ENCODE assay signal across 2 cellular contexts in the genomic region with DNA sequence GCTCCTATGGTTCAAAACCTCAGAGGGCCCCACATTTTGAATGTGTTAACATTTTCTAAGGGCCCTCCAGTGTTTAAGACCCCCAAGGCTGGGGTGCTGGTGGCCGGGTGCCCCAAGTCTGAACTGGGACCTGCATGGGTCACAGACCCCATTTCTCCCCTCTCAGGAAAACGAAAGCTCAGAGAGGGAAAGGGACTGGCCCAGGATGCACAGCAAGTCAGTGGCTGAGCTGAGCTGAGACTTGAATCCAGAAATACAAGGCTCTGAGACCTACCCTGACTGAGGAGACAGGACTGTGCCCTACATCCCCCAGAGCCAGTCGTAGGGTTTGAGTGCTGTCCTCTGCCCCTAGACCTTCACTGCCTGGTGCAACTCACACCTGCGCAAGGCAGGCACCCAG.
TF ChIP-seq lines count a peak whose summit lies in the region.

No MANE protein-coding gene starts in this region.

TF ChIP-seq in A549, 52 proteins besides CTCF, POLR2A, EP300 and RAD21:
- TF ChIP-seq ZFP36 (IDR thresholded peaks at IDR 0.05; ENCODE audit: borderline replicate concordance, partially characterized antibody) (peak; percentile 58), FOSL2 (IDR thresholded peaks at IDR 0.05) (no peak), FOSL2 (CRISPR knock-in tag; IDR thresholded peaks at IDR 0.05) (no peak), RFX5 (IDR thresholded peaks at IDR 0.05) (no peak), HDAC2 (IDR thresholded peaks at IDR 0.05) (no peak), MYC (IDR thresholded peaks at IDR 0.05; ENCODE audit: borderline replicate concordance, low read length) (no peak), KDM5A (IDR thresholded peaks at IDR 0.05) (no peak), HOXB5 (CRISPR knock-in tag; IDR thresholded peaks at IDR 0.05) (no peak)
- TF ChIP-seq, protein P1, sequence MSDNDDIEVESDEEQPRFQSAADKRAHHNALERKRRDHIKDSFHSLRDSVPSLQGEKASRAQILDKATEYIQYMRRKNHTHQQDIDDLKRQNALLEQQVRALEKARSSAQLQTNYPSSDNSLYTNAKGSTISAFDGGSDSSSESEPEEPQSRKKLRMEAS (IDR thresholded peaks at IDR 0.05), result no peak
- TF ChIP-seq, protein P2, sequence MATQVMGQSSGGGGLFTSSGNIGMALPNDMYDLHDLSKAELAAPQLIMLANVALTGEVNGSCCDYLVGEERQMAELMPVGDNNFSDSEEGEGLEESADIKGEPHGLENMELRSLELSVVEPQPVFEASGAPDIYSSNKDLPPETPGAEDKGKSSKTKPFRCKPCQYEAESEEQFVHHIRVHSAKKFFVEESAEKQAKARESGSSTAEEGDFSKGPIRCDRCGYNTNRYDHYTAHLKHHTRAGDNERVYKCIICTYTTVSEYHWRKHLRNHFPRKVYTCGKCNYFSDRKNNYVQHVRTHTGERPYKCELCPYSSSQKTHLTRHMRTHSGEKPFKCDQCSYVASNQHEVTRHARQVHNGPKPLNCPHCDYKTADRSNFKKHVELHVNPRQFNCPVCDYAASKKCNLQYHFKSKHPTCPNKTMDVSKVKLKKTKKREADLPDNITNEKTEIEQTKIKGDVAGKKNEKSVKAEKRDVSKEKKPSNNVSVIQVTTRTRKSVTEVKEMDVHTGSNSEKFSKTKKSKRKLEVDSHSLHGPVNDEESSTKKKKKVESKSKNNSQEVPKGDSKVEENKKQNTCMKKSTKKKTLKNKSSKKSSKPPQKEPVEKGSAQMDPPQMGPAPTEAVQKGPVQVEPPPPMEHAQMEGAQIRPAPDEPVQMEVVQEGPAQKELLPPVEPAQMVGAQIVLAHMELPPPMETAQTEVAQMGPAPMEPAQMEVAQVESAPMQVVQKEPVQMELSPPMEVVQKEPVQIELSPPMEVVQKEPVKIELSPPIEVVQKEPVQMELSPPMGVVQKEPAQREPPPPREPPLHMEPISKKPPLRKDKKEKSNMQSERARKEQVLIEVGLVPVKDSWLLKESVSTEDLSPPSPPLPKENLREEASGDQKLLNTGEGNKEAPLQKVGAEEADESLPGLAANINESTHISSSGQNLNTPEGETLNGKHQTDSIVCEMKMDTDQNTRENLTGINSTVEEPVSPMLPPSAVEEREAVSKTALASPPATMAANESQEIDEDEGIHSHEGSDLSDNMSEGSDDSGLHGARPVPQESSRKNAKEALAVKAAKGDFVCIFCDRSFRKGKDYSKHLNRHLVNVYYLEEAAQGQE (IDR thresholded peaks at IDR 0.05), result no peak

TF ChIP-seq in K562, 482 proteins besides CTCF, POLR2A, EP300 and RAD21:
- TF ChIP-seq MAFF (IDR thresholded peaks at IDR 0.05; ENCODE audit: low read length), result no peak
- TF ChIP-seq ZNF23 (CRISPR knock-in tag; IDR thresholded peaks at IDR 0.05), result no peak
- TF ChIP-seq POLR3G (IDR thresholded peaks at IDR 0.05; ENCODE audit: extremely low read depth, insufficient read length, insufficient replicate concordance), result no peak
- TF ChIP-seq TCF7 (IDR thresholded peaks at IDR 0.05; ENCODE audit: borderline replicate concordance), result no peak
- no peak for TF ChIP-seq PHB2 (IDR thresholded peaks at IDR 0.05; ENCODE audit: low read depth)
- TF ChIP-seq, protein P3, sequence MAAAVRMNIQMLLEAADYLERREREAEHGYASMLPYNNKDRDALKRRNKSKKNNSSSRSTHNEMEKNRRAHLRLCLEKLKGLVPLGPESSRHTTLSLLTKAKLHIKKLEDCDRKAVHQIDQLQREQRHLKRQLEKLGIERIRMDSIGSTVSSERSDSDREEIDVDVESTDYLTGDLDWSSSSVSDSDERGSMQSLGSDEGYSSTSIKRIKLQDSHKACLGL (CRISPR knock-in tag; IDR thresholded peaks at IDR 0.05; ENCODE audit: borderline replicate concordance, poor library complexity, severe bottlenecking), result no peak
- TF ChIP-seq GATAD2A (IDR thresholded peaks at IDR 0.05), result no peak
- no peak for TF ChIP-seq PHTF2 (CRISPR knock-in tag; IDR thresholded peaks at IDR 0.05)
- TF ChIP-seq, protein P4, sequence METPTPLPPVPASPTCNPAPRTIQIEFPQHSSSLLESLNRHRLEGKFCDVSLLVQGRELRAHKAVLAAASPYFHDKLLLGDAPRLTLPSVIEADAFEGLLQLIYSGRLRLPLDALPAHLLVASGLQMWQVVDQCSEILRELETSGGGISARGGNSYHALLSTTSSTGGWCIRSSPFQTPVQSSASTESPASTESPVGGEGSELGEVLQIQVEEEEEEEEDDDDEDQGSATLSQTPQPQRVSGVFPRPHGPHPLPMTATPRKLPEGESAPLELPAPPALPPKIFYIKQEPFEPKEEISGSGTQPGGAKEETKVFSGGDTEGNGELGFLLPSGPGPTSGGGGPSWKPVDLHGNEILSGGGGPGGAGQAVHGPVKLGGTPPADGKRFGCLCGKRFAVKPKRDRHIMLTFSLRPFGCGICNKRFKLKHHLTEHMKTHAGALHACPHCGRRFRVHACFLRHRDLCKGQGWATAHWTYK (CRISPR knock-in tag; IDR thresholded peaks at IDR 0.05), result no peak
- TF ChIP-seq ERF (CRISPR knock-in tag; IDR thresholded peaks at IDR 0.05), result no peak
- TF ChIP-seq, protein P5, sequence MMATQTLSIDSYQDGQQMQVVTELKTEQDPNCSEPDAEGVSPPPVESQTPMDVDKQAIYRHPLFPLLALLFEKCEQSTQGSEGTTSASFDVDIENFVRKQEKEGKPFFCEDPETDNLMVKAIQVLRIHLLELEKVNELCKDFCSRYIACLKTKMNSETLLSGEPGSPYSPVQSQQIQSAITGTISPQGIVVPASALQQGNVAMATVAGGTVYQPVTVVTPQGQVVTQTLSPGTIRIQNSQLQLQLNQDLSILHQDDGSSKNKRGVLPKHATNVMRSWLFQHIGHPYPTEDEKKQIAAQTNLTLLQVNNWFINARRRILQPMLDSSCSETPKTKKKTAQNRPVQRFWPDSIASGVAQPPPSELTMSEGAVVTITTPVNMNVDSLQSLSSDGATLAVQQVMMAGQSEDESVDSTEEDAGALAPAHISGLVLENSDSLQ (IDR thresholded peaks at IDR 0.05), result no peak
- TF ChIP-seq BCOR (IDR thresholded peaks at IDR 0.05), result peak; percentile 71
- peak; percentile 74 for TF ChIP-seq ZFP36 (IDR thresholded peaks at IDR 0.05; ENCODE audit: low read depth, low read length, partially characterized antibody)
- TF ChIP-seq RBM25 (IDR thresholded peaks at IDR 0.05; ENCODE audit: low read depth, low read length, severe bottlenecking), result peak; percentile 19
- TF ChIP-seq, protein P6, sequence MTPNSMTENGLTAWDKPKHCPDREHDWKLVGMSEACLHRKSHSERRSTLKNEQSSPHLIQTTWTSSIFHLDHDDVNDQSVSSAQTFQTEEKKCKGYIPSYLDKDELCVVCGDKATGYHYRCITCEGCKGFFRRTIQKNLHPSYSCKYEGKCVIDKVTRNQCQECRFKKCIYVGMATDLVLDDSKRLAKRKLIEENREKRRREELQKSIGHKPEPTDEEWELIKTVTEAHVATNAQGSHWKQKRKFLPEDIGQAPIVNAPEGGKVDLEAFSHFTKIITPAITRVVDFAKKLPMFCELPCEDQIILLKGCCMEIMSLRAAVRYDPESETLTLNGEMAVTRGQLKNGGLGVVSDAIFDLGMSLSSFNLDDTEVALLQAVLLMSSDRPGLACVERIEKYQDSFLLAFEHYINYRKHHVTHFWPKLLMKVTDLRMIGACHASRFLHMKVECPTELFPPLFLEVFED (CRISPR knock-in tag; conservative IDR thresholded peaks at IDR 0.05), result no peak
- TF ChIP-seq, protein P7, sequence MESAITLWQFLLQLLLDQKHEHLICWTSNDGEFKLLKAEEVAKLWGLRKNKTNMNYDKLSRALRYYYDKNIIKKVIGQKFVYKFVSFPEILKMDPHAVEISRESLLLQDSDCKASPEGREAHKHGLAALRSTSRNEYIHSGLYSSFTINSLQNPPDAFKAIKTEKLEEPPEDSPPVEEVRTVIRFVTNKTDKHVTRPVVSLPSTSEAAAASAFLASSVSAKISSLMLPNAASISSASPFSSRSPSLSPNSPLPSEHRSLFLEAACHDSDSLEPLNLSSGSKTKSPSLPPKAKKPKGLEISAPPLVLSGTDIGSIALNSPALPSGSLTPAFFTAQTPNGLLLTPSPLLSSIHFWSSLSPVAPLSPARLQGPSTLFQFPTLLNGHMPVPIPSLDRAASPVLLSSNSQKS (CRISPR knock-in tag; IDR thresholded peaks at IDR 0.05), result no peak
- TF ChIP-seq HNRNPUL1 (IDR thresholded peaks at IDR 0.05; ENCODE audit: low read length), result no peak
- no peak for TF ChIP-seq JUNB (CRISPR knock-in tag; conservative IDR thresholded peaks at IDR 0.05)
- no peak for TF ChIP-seq FOXA1 (IDR thresholded peaks at IDR 0.05; ENCODE audit: borderline replicate concordance)
- TF ChIP-seq, protein P8, sequence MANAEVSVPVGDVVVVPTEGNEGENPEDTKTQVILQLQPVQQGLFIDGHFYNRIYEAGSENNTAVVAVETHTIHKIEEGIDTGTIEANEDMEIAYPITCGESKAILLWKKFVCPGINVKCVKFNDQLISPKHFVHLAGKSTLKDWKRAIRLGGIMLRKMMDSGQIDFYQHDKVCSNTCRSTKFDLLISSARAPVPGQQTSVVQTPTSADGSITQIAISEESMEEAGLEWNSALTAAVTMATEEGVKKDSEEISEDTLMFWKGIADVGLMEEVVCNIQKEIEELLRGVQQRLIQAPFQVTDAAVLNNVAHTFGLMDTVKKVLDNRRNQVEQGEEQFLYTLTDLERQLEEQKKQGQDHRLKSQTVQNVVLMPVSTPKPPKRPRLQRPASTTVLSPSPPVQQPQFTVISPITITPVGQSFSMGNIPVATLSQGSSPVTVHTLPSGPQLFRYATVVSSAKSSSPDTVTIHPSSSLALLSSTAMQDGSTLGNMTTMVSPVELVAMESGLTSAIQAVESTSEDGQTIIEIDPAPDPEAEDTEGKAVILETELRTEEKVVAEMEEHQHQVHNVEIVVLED (CRISPR knock-in tag; IDR thresholded peaks at IDR 0.05), result no peak
- TF ChIP-seq, protein P9, sequence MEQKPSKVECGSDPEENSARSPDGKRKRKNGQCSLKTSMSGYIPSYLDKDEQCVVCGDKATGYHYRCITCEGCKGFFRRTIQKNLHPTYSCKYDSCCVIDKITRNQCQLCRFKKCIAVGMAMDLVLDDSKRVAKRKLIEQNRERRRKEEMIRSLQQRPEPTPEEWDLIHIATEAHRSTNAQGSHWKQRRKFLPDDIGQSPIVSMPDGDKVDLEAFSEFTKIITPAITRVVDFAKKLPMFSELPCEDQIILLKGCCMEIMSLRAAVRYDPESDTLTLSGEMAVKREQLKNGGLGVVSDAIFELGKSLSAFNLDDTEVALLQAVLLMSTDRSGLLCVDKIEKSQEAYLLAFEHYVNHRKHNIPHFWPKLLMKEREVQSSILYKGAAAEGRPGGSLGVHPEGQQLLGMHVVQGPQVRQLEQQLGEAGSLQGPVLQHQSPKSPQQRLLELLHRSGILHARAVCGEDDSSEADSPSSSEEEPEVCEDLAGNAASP (IDR thresholded peaks at IDR 0.05), result no peak
- TF ChIP-seq ZBTB8A (IDR thresholded peaks at IDR 0.05; ENCODE audit: partially characterized antibody), result no peak
- no peak for TF ChIP-seq NR3C1 (CRISPR knock-in tag; IDR thresholded peaks at IDR 0.05)
- TF ChIP-seq KDM1A (IDR thresholded peaks at IDR 0.05), result peak in 1 of 2 experiments; percentile 29; a peak in 1 of 4 replicates
